ENCODE assay signal across 18 cellular contexts in genomic region chr7:94400022-94400421, GRCh38. TPM values are rescaled to one million over a fixed set of nuclear protein-coding genes. Genes with fewer than 3 reads are reported as not detected.
DNase-seq lines count a peak whose midpoint lies in the region; ATAC-seq and TF ChIP-seq lines count a peak whose summit lies in the region.
"Had no signal": no experiment of that assay in that cellular context is flagged by ENCODE, and none has a peak within 500 bp of the region (broad histone marks: within the 10 kb centered on the region; RNA-seq: fewer than 3 reads in every experiment).

No MANE protein-coding gene starts in this region.

- H3K36me3 ChIP-seq in ascending aorta = peaks cover 55 to 71% of the 10 kb centered on the region in 2 donors
- H3K36me3 ChIP-seq in sigmoid colon = peaks cover 10 to 77% (median 53%) of the 10 kb centered on the region in 4 donors

- H3K27me3 ChIP-seq in ascending aorta (no peaks in the 10 kb centered on the region), sigmoid colon (no peaks in the 10 kb centered on the region)
- H3K27me3 ChIP-seq: neural progenitor cell had no signal

- no peak for DNase-seq in AG09309 (ENCODE audit: low read depth)
- no peak for DNase-seq in ascending aorta (ENCODE audit: low spot score in 2 of 2)
- DNase-seq in fibroblast of pulmonary artery (ENCODE audit: low read depth) = peak; percentile 14
- DNase-seq in sigmoid colon = no peak
- no peak for DNase-seq in NCI-H82 (lab: John Stamatoyannopoulos, UW)
- no peak for DNase-seq in immature natural killer cell
- DNase-seq: activated B cell treated with CpG ODN at 0.5 μM for 24 hours; activated naive CD8-positive, alpha-beta T cell treated with anti-CD3 and anti-CD28 coated beads, Interleukin-2, amount 50 U/mL, for 24 hours; cerebellar nuclear complex; NCI-H1694 treated with DMSO at 0.1 percent for 48 hours; NCI-H524 treated with DMSO at 0.1 percent for 48 hours; retina; SIG-M5 had no signal

- H3K4me1 ChIP-seq in ascending aorta (peaks cover 0 to 63% of the 10 kb centered on the region in 2 donors), sigmoid colon (peaks cover 0 to 77% (median 49%) of the 10 kb centered on the region in 4 donors)
- H3K4me1 ChIP-seq: neural progenitor cell had no signal

- ATAC-seq in GM18520 (IDR thresholded peaks at IDR 0.05; ENCODE audit: unreplicated experiment) (no peak), HG03354 (IDR thresholded peaks at IDR 0.05; ENCODE audit: poor library complexity, severe bottlenecking, unreplicated experiment) (no peak)
- ATAC-seq: activated naive CD8-positive, alpha-beta T cell treated with anti-CD3 and anti-CD28 coated beads, Interleukin-2, amount 50 U/mL, for 24 hours had no signal

- TF ChIP-seq POLR2A in sigmoid colon (IDR thresholded peaks at IDR 0.05) = no peak

- peaks cover 4 to 11% (median 4%) of the 10 kb centered on the region in 3 donors for H3K27me3 Mint-ChIP-seq in immature natural killer cell (ENCODE audit: low read depth in 3 of 3)

- no peaks in the 10 kb centered on the region for H3K36me3 Mint-ChIP-seq in immature natural killer cell

- H3K4me3 Mint-ChIP-seq in immature natural killer cell = no peak overlapping the region
- H3K4me3 Mint-ChIP-seq: activated B cell treated with CpG ODN at 0.5 μM for 24 hours; activated naive CD8-positive, alpha-beta T cell treated with anti-CD3 and anti-CD28 coated beads, Interleukin-2, amount 50 U/mL, for 24 hours; neural progenitor cell; stimulated activated naive CD8-positive, alpha-beta T cell treated with anti-CD3 and anti-CD28 coated beads, Interleukin-15, Interleukin-2, amounts not matched to agents 100 ng/mL and 50 ng/mL, for 24 hours had no signal

- no peak overlapping the region for H3K27ac Mint-ChIP-seq in immature natural killer cell
- H3K27ac Mint-ChIP-seq: activated B cell treated with CpG ODN at 0.5 μM for 24 hours; activated naive CD8-positive, alpha-beta T cell treated with anti-CD3 and anti-CD28 coated beads, Interleukin-2, amount 50 U/mL, for 24 hours; neural progenitor cell; stimulated activated naive CD8-positive, alpha-beta T cell treated with anti-CD3 and anti-CD28 coated beads, Interleukin-15, Interleukin-2, amounts not matched to agents 100 ng/mL and 50 ng/mL, for 24 hours had no signal

- WGBS in sigmoid colon, 2 donors = 85 to 87% methylated on average over 2 of the region's 2 CpGs

- H3K9me3 Mint-ChIP-seq in immature natural killer cell = no peaks in the 10 kb centered on the region
- H3K9me3 Mint-ChIP-seq: activated B cell treated with CpG ODN at 0.5 μM for 24 hours; activated naive CD8-positive, alpha-beta T cell treated with anti-CD3 and anti-CD28 coated beads, Interleukin-2, amount 50 U/mL, for 24 hours; neural progenitor cell; stimulated activated naive CD8-positive, alpha-beta T cell treated with anti-CD3 and anti-CD28 coated beads, Interleukin-15, Interleukin-2, amounts not matched to agents 100 ng/mL and 50 ng/mL, for 24 hours had no signal

- TF ChIP-seq CTCF in AG09309 (IDR thresholded peaks at IDR 0.05; ENCODE audit: control insufficient read depth, insufficient read depth, low read depth, low read length, missing control alignments) (no peak), ascending aorta (IDR thresholded peaks at IDR 0.05) (no peak), fibroblast of pulmonary artery (IDR thresholded peaks at IDR 0.05; ENCODE audit: low read length, missing control alignments) (no peak), sigmoid colon (IDR thresholded peaks at IDR 0.05) (no peak)

- H3K27ac ChIP-seq in ascending aorta (peak overlapping the region; percentile 53 to 74), sigmoid colon (peak overlapping the region in 3 of 4 donors; percentile 33 to 89 (median 46))
- H3K27ac ChIP-seq: neural progenitor cell had no signal

- peak overlapping the region; percentile 87 for H3K4me3 ChIP-seq in AG09309 (ENCODE audit: control insufficient read depth, low read depth, low read length)
- H3K4me3 ChIP-seq in ascending aorta = peak overlapping the region; percentile 35 to 80
- peak overlapping the region; percentile 96 for H3K4me3 ChIP-seq in fibroblast of pulmonary artery (replicated peaks; ENCODE audit: low read depth, low read length)
- peak overlapping the region in 2 of 4 donors; percentile 6 to 72 for H3K4me3 ChIP-seq in sigmoid colon
- H3K4me3 ChIP-seq: neural progenitor cell had no signal

- no peaks in the 10 kb centered on the region for H3K9me3 ChIP-seq in ascending aorta
- no peaks in the 10 kb centered on the region for H3K9me3 ChIP-seq in sigmoid colon

- H3K4me1 Mint-ChIP-seq in immature natural killer cell = peaks cover 2 to 5% of the 10 kb centered on the region in 2 donors

- no peak for TF ChIP-seq EP300 in sigmoid colon (IDR thresholded peaks at IDR 0.05)

- intact Hi-C loops in ascending aorta (cut with DNase I) (no loop called here), sigmoid colon (cut with DNase I) (no loop called here)

RNA-seq across cellular contexts. Expression of gene COL1A2, which starts 5.3 kb away (rescaled TPM):
- total RNA-seq in ascending aorta (692 TPM), sigmoid colon (1,000 to 10,000 TPM in 1 of 4 donors, 100 to 1,000 TPM in 2, 10 to 100 TPM in 1; 83.4 to 1,047 (median 197) TPM)
- polyA plus RNA-seq in sigmoid colon (100 to 1,000 TPM in 1 of 3 donors, 10 to 100 TPM in 2; 12.3 to 104 (median 19.2) TPM), immature natural killer cell (not detected)
- total RNA-seq: activated B cell treated with CpG ODN at 0.5 μM for 24 hours, OCI-LY7 had no signal
